Comparison of ENCODE assay signal across 8 cellular contexts in the genomic region with DNA sequence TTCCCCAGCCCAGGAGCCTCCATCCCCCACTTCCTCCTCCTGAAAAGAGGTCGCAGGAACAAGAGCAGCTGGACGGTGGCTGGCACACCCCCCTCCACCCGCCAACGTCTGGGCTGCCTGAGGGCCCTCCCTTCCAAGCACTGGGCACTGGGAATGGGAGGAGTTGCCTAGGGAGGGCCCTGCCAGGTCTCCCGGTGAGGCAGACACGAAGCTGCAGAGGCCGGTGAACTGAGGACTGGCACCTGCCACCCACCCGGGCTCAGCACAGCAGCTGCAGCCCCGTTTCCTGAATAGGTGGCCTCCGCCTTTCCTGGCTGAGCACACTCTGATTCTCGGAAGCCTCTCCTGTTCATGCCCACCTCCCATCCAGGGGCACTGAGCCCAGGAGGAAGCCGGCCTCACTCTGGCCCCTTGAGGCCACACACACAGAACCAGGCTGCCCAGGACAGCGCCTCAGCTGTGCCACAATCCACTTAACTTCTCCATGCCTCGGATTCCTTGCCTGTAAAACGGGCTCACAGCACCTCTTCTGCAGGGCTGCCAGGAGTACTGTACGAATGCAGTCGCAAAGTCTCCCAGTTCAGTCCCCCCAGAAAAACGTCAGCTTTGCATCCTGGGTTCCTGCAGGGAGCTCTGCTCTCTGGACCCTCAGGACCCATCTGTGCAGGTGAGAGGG.
DNase-seq lines count a peak whose midpoint lies in the region; ATAC-seq and TF ChIP-seq lines count a peak whose summit lies in the region.

No MANE protein-coding gene starts in this region.

- peaks cover 3% of the 10 kb centered on the region for H3K36me3 ChIP-seq in effector memory CD4-positive, alpha-beta T cell (ENCODE audit: control insufficient read depth, insufficient read depth, low read length)

- H3K27ac Mint-ChIP-seq in nephron, result no peak overlapping the region

- no peaks in the 10 kb centered on the region for H3K36me3 Mint-ChIP-seq in nephron (ENCODE audit: low read depth)

- no peaks in the 10 kb centered on the region for H3K9me3 ChIP-seq in effector memory CD4-positive, alpha-beta T cell (ENCODE audit: control insufficient read depth, low read length)

- H3K27me3 Mint-ChIP-seq in nephron (ENCODE audit: low read depth), result peaks cover 52% of the 10 kb centered on the region

- H3K9me3 Mint-ChIP-seq in nephron, result no peaks in the 10 kb centered on the region

- no peaks in the 10 kb centered on the region for H3K4me1 Mint-ChIP-seq in nephron

- ATAC-seq in HG03520 (IDR thresholded peaks at IDR 0.05; ENCODE audit: unreplicated experiment), result no peak
- no peak for ATAC-seq in GM19324 (IDR thresholded peaks at IDR 0.05; ENCODE audit: low FRiP score, unreplicated experiment)

- peaks cover 23% of the 10 kb centered on the region for H3K4me1 ChIP-seq in effector memory CD4-positive, alpha-beta T cell (ENCODE audit: control insufficient read depth, insufficient read depth, low read length, poor library complexity, severe bottlenecking)

- no peak for TF ChIP-seq CTCF in nephron (IDR thresholded peaks at IDR 0.05; ENCODE audit: unreplicated experiment in 3 of 3)

- no peak overlapping the region for H3K27ac ChIP-seq in effector memory CD4-positive, alpha-beta T cell (ENCODE audit: insufficient read depth, low read length, poor library complexity, severe bottlenecking)

- H3K4me3 Mint-ChIP-seq in nephron, result peak overlapping the region; percentile 61 to 74 (median 72)

- DNase-seq in D341Med (ENCODE audit: low spot score), result peak; percentile 69
- DNase-seq in NCI-H2107 treated with DMSO at 0.1 percent for 48 hours (lab: John Stamatoyannopoulos, UW; ENCODE audit: unreplicated experiment), result peak; percentile 38
- no peak for DNase-seq in effector memory CD4-positive, alpha-beta T cell
- DNase-seq in activated CD8-positive, alpha-beta memory T cell treated with anti-CD3 and anti-CD28 coated beads for 24 hours, result no peak
- DNase-seq in NCI-H226, result no peak

- peak overlapping the region; percentile 56 for H3K4me3 ChIP-seq in effector memory CD4-positive, alpha-beta T cell (ENCODE audit: insufficient read depth, low read depth, low read length, poor library complexity, severe bottlenecking)

- H3K27me3 ChIP-seq in effector memory CD4-positive, alpha-beta T cell (replicated peaks; ENCODE audit: control insufficient read depth, insufficient read depth, low read length, poor library complexity, severe bottlenecking), result peaks cover 38% of the 10 kb centered on the region

Comparison
In these comparisons a context has a peak if more than half of its experiments do, and no peak if none do; other contexts are left out.
1. DNase-seq: peak in D341Med (single experiment) and NCI-H2107 treated with DMSO at 0.1 percent for 48 hours (single experiment); none in effector memory CD4-positive, alpha-beta T cell (0 of 3), activated CD8-positive, alpha-beta memory T cell treated with anti-CD3 and anti-CD28 coated beads for 24 hours (single experiment) and NCI-H226 (single experiment).